In genomic region chr4:26609868-26610267, GRCh38 we compare ENCODE assay signal across 18 cellular contexts. TPM values are rescaled to one million over a fixed set of nuclear protein-coding genes. Genes with fewer than 3 reads are reported as not detected.
DNase-seq lines count a peak whose midpoint lies in the region; ATAC-seq and TF ChIP-seq lines count a peak whose summit lies in the region.
"Had no signal": no experiment of that assay in that cellular context is flagged by ENCODE, and none has a peak within 500 bp of the region (broad histone marks: within the 10 kb centered on the region; RNA-seq: fewer than 3 reads in every experiment).

No MANE protein-coding gene starts in this region.

- H3K4me1 ChIP-seq in thymus (ENCODE audit: control insufficient read depth, insufficient read depth, low read length) (peaks cover 25% of the 10 kb centered on the region), psoas muscle (peaks cover 4% of the 10 kb centered on the region)

- H3K4me3 ChIP-seq in thymus (ENCODE audit: low read length), result no peak overlapping the region
- H3K4me3 ChIP-seq in psoas muscle, result no peak overlapping the region
- H3K4me3 ChIP-seq: GM12878, GM23248 had no signal

- H3K9me3 ChIP-seq in KOPT-K1 (ENCODE audit: insufficient read depth, low read length, poor library complexity, severe bottlenecking) (no peaks in the 10 kb centered on the region), thymus (ENCODE audit: control insufficient read depth) (no peaks in the 10 kb centered on the region), psoas muscle (no peaks in the 10 kb centered on the region)

- no peaks in the 10 kb centered on the region for H3K27me3 Mint-ChIP-seq in central memory CD8-positive, alpha-beta T cell
- H3K27me3 Mint-ChIP-seq in natural killer cell (ENCODE audit: low read depth in 2 of 2), result no peaks in the 10 kb centered on the region
- H3K27me3 Mint-ChIP-seq: CD4-positive, alpha-beta memory T cell had no signal

- TF ChIP-seq CTCF in natural killer cell (IDR thresholded peaks at IDR 0.05) (no peak), psoas muscle (IDR thresholded peaks at IDR 0.05) (no peak)

- WGBS in thymus, result 96% methylated on average over 2 of the region's 2 CpGs
- WGBS in psoas muscle, 3 donors, result 95 to 99% (median 98%) methylated on average over 2 of the region's 2 CpGs

- peaks cover 49% of the 10 kb centered on the region for H3K4me1 Mint-ChIP-seq in central memory CD8-positive, alpha-beta T cell
- H3K4me1 Mint-ChIP-seq in natural killer cell, result peaks cover 68 to 69% of the 10 kb centered on the region in 2 donors

- H3K36me3 Mint-ChIP-seq in central memory CD8-positive, alpha-beta T cell (ENCODE audit: insufficient read depth), result peaks cover 2% of the 10 kb centered on the region
- H3K36me3 Mint-ChIP-seq in natural killer cell, result no peaks in the 10 kb centered on the region
- H3K36me3 Mint-ChIP-seq: CD4-positive, alpha-beta memory T cell had no signal

- peak overlapping the region; percentile 41 for H3K27ac ChIP-seq in KOPT-K1 (ENCODE audit: low read depth, low read length, poor library complexity, severe bottlenecking)
- H3K27ac ChIP-seq in thymus (ENCODE audit: low read depth), result peak overlapping the region; percentile 25
- no peak overlapping the region for H3K27ac ChIP-seq in psoas muscle
- H3K27ac ChIP-seq: GM23248 had no signal

- H3K4me3 Mint-ChIP-seq in central memory CD8-positive, alpha-beta T cell, result peak overlapping the region; percentile 11
- H3K4me3 Mint-ChIP-seq in natural killer cell, result peak overlapping the region; percentile 79

- intact Hi-C loops in natural killer cell (cut with micrococcal nuclease) (no loop called here), psoas muscle (cut with DNase I) (no loop called here)

- H3K9me3 Mint-ChIP-seq in central memory CD8-positive, alpha-beta T cell, result no peaks in the 10 kb centered on the region
- H3K9me3 Mint-ChIP-seq in natural killer cell, result no peaks in the 10 kb centered on the region

- peak; percentile 75 for ATAC-seq in central memory CD8-positive, alpha-beta T cell (replicated peaks; ENCODE audit: extremely low read depth, poor library complexity, severe bottlenecking)
- ATAC-seq in natural killer cell, result peak; percentile 67 to 76 (median 73)
- ATAC-seq in psoas muscle, result no peak
- ATAC-seq: GM12878 had no signal

- peak overlapping the region; percentile 10 for H3K27ac Mint-ChIP-seq in central memory CD8-positive, alpha-beta T cell (ENCODE audit: low read depth)
- H3K27ac Mint-ChIP-seq in natural killer cell, result peak overlapping the region; percentile 62 to 82

- no peaks in the 10 kb centered on the region for H3K27me3 ChIP-seq in thymus (ENCODE audit: control insufficient read depth, insufficient read depth)
- H3K27me3 ChIP-seq in psoas muscle (ENCODE audit: insufficient read depth in 3 of 3, low read length in 2 of 3), result no peaks in the 10 kb centered on the region

- H3K36me3 ChIP-seq in KOPT-K1 (ENCODE audit: insufficient read depth, low read length) (no peaks in the 10 kb centered on the region), thymus (ENCODE audit: control insufficient read depth, insufficient read depth) (no peaks in the 10 kb centered on the region), psoas muscle (ENCODE audit: insufficient read depth in 1 of 2, low read depth in 1 of 2) (no peaks in the 10 kb centered on the region)

- no peak for DNase-seq in central memory CD8-positive, alpha-beta T cell (ENCODE audit: low spot score in 2 of 2)
- no peak for DNase-seq in natural killer cell
- no peak for DNase-seq in NCI-H1417 (lab: John Stamatoyannopoulos, UW)
- no peak for DNase-seq in NCI-H774 (lab: John Stamatoyannopoulos, UW)
- DNase-seq in psoas muscle, result no peak
- DNase-seq in SK-N-DZ (ENCODE audit: low spot score), result no peak
- DNase-seq: C1 segment of cervical spinal cord, Calu3, COR-L47, DMS53, DMS79 treated with DMSO at 0.1 percent for 48 hours, GM23248, H7, HCEC 1CT had no signal

RNA-seq across cellular contexts. Expression of gene TBC1D19, which starts 26.0 kb away (rescaled TPM):
- total RNA-seq in natural killer cell (10 to 100 TPM; 13.0 to 21.3 (median 16.8) TPM), psoas muscle (1 to 10 TPM; 3.1 to 6.6 (median 5.4) TPM)
- polyA plus RNA-seq in thymus (9.7 TPM), psoas muscle (1 to 10 TPM; 1.0 to 8.2 (median 2.7) TPM)
- 5.5 and 8.6 TPM in 2 replicates for polyA plus RNA-seq in SK-N-DZ (2014; cell fraction: cytosol; rRNA removed)
- polyA plus RNA-seq in SK-N-DZ (2014; cell fraction: nucleus; rRNA removed), result 12.6 and 13.5 TPM in 2 replicates

Comparison
In these comparisons a context has a peak if more than half of its experiments do, and no peak if none do; other contexts are left out.
1. ATAC-seq: peak in central memory CD8-positive, alpha-beta T cell (single experiment) and natural killer cell (3 of 3); none in psoas muscle (0 of 4).